8 cellular contexts compared by ENCODE assay signal in the genomic region with DNA sequence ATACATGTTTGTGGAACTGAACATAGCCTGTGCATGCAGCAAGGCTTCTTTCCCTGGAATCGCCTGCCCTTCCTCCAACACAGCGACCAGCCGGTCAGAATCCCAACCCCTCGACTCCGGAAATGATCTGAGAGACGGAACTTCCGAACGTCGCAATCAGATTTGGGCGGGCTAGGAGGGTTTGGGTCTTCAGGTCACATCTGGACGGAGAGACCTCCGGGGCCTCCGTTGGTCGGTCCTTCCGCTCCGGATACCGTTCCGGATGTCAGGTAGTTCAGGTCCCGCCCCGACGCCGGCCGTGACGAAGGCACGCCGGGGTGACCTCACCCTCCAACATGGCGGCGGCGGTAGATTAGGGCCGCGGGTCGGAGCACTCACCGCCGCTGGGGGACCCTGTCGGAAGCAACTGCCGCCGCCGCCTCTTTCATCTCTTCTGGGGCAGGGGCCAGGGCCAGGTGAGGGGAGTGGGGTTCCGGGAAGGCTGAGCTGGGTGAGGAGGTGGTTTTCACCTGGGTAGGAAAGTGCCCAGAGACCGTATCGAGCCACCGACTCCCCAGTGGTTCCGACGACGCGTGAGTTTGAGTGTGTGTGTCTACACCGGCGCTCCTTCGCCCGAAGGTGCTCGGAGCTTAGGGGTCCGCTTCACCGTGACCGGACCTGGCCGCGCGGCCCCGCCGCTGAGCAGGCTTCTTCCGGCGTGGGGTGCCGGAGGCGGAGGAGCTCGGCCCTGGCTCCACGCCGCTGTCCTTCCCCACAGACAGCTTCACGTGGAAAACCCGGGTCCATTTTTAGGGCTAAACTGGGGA. TPM values are rescaled to one million over a fixed set of nuclear protein-coding genes. Genes with fewer than 3 reads are reported as not detected.
DNase-seq lines count a peak whose midpoint lies in the region; ATAC-seq and TF ChIP-seq lines count a peak whose summit lies in the region.

A gene with protein sequence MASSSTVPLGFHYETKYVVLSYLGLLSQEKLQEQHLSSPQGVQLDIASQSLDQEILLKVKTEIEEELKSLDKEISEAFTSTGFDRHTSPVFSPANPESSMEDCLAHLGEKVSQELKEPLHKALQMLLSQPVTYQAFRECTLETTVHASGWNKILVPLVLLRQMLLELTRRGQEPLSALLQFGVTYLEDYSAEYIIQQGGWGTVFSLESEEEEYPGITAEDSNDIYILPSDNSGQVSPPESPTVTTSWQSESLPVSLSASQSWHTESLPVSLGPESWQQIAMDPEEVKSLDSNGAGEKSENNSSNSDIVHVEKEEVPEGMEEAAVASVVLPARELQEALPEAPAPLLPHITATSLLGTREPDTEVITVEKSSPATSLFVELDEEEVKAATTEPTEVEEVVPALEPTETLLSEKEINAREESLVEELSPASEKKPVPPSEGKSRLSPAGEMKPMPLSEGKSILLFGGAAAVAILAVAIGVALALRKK (plus strand): TSS at position 326 of the 806 bp plus-strand sequence. CDS start 16,955 bp downstream, outside the sequence.

- no peaks in the 10 kb centered on the region for H3K9me3 ChIP-seq in DOHH2 (ENCODE audit: control insufficient read depth, insufficient read depth, low read length)

- DNase-seq in Kasumi-1 (lab: John Stamatoyannopoulos, UW) (peak; percentile 86 to 94), RPMI8226 (peak; percentile 78), fibroblast of gingiva (ENCODE audit: low read depth) (peak; percentile 91), naive B cell (peak; percentile 89)
- DNase-seq in activated T-helper 1 cell treated with anti-CD3 and anti-CD28 coated beads, Interleukin-2, amount 50 U/mL, for 16 hours (ENCODE audit: low read depth in 1 of 2, low spot score in 1 of 2): peak; percentile 70 to 80
- DNase-seq in stimulated activated effector memory CD8-positive, alpha-beta T cell treated with anti-CD3 and anti-CD28 coated beads, Interleukin-12 subunit alpha, Interleukin-12 subunit beta, amount 100 ng/mL, for 72 hours (ENCODE audit: low spot score in 2 of 2): peak; percentile 80 to 93

- peak within 1 kb of the TSS; percentile 97 to 100 (median 99) for H3K27ac Mint-ChIP-seq in naive B cell
- peak within 1 kb of the TSS; percentile 99 for H3K27ac Mint-ChIP-seq in stimulated activated effector memory CD8-positive, alpha-beta T cell treated with anti-CD3 and anti-CD28 coated beads, Interleukin-12 subunit alpha, Interleukin-12 subunit beta, amount 100 ng/mL, for 72 hours

- peaks cover 48% of the 10 kb centered on the region for H3K79me2 ChIP-seq in DOHH2 (ENCODE audit: control insufficient read depth, low read length)

- H3K27ac ChIP-seq in DOHH2 (ENCODE audit: low read depth, low read length): peak within 1 kb of the TSS; percentile 74

- H3K4me2 ChIP-seq in DOHH2 (ENCODE audit: low read length): peak within 1 kb of the TSS; percentile 86

- H3K4me1 ChIP-seq in DOHH2 (ENCODE audit: control insufficient read depth, low read length): peaks cover 17% of the 10 kb centered on the region

- peaks cover 15 to 36% (median 23%) of the 10 kb centered on the region in 3 donors for H3K4me1 Mint-ChIP-seq in naive B cell
- peaks cover 16% of the 10 kb centered on the region for H3K4me1 Mint-ChIP-seq in stimulated activated effector memory CD8-positive, alpha-beta T cell treated with anti-CD3 and anti-CD28 coated beads, Interleukin-12 subunit alpha, Interleukin-12 subunit beta, amount 100 ng/mL, for 72 hours

- no peak for TF ChIP-seq CTCF in DOHH2 (IDR thresholded peaks at IDR 0.05; ENCODE audit: low read depth, low read length, poor library complexity, severe bottlenecking)

- H3K27me3 Mint-ChIP-seq in naive B cell: no peaks in the 10 kb centered on the region

- H3K36me3 Mint-ChIP-seq in naive B cell: no peaks in the 10 kb centered on the region
- H3K36me3 Mint-ChIP-seq in stimulated activated effector memory CD8-positive, alpha-beta T cell treated with anti-CD3 and anti-CD28 coated beads, Interleukin-12 subunit alpha, Interleukin-12 subunit beta, amount 100 ng/mL, for 72 hours: peaks cover 34% of the 10 kb centered on the region

- H3K4me3 Mint-ChIP-seq in naive B cell: peak within 1 kb of the TSS; percentile 84 to 99 (median 93)
- peak within 1 kb of the TSS; percentile 85 for H3K4me3 Mint-ChIP-seq in stimulated activated effector memory CD8-positive, alpha-beta T cell treated with anti-CD3 and anti-CD28 coated beads, Interleukin-12 subunit alpha, Interleukin-12 subunit beta, amount 100 ng/mL, for 72 hours

- H3K4me3 ChIP-seq in DOHH2 (ENCODE audit: low read length): peak within 1 kb of the TSS; percentile 79

- H3K9me3 Mint-ChIP-seq in naive B cell: no peaks in the 10 kb centered on the region
- H3K9me3 Mint-ChIP-seq in stimulated activated effector memory CD8-positive, alpha-beta T cell treated with anti-CD3 and anti-CD28 coated beads, Interleukin-12 subunit alpha, Interleukin-12 subunit beta, amount 100 ng/mL, for 72 hours: no peaks in the 10 kb centered on the region

- H4K20me1 ChIP-seq in DOHH2 (ENCODE audit: control insufficient read depth, insufficient read depth, low read depth, low read length): no peaks in the 10 kb centered on the region

- H3F3A ChIP-seq in DOHH2 (ENCODE audit: control insufficient read depth, insufficient read depth): no peaks in the 10 kb centered on the region

- ATAC-seq in GM21825 (IDR thresholded peaks at IDR 0.05; ENCODE audit: unreplicated experiment) (peak; percentile 80), naive B cell (ENCODE audit: low read depth in 2 of 2) (peak; percentile 90 to 92)
- peak; percentile 98 for ATAC-seq in stimulated activated effector memory CD8-positive, alpha-beta T cell treated with anti-CD3 and anti-CD28 coated beads, Interleukin-12 subunit alpha, Interleukin-12 subunit beta, amount 100 ng/mL, for 72 hours

- no peaks in the 10 kb centered on the region for H3K27me3 ChIP-seq in DOHH2 (ENCODE audit: control insufficient read depth, low read length)

- H3K9me2 ChIP-seq in DOHH2 (replicated peaks; ENCODE audit: control insufficient read depth, low read length): no peaks in the 10 kb centered on the region

- peaks cover 17% of the 10 kb centered on the region for H3K36me3 ChIP-seq in DOHH2 (ENCODE audit: control insufficient read depth, low read length)

RNA-seq across cellular contexts. Expression of the gene that starts here (rescaled TPM):
- 10 to 100 TPM; 21.5 to 49.5 (median 47.7) TPM for polyA plus RNA-seq in naive B cell (ENCODE audit: low read depth in 6 of 6)

Comparison
In these comparisons a context has a peak if more than half of its experiments do, and no peak if none do; other contexts are left out.
1. Peak in every context shown above with its lines: DNase-seq, ATAC-seq, H3K4me3 ChIP-seq and H3K27ac ChIP-seq.